Comparison of ENCODE assay signal across 15 cellular contexts in the genomic region with DNA sequence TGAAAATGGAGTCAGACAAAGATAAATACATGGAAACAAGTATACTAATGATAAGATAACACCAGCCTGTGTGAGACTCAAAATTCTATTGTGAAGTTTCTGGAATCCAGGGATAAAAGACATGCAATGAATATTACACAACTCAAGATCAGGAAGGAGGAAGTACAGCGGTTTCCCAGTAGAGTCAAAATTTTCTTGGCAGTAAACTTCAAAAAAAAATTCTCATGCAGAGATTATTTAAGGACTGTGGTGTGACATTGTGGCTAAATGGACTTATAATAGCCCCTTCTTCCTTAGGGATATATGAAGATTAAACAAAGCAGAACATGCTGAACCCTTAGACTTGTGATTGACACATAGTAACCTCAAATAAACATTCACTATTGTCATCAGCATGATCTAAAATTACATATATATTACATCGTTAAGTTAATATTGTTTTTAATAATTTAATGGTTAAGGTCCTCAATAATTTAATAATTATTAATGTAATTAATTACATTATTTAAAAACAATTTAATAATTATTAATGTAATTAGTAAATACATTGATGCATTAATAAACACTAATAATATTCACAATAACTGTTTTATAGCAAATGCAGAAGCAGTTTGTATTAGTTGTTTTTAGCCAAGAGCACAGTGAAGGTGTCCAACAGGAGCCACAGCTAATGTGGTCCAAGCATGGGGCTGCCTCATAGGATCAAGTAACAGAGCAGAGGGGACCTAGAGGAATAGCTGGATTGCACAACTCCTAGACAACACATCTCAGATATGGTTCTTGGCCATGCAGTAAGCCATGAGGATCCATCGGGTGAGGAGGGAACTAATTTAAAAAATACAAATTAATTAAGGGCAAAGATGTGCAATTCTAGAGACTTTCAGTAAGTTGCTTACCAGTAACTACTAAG.
A peak's percentile ranks its signal among the peaks of the same experiment; 100 is the strongest.
DNase-seq lines count a peak whose midpoint lies in the region; ATAC-seq, FAIRE-seq and TF ChIP-seq lines count a peak whose summit lies in the region.
"Had no signal": no experiment of that assay in that cellular context is flagged by ENCODE, and none has a peak within 500 bp of the region (broad histone marks: within the 10 kb centered on the region; RNA-seq: fewer than 3 reads in every experiment).

No MANE protein-coding gene starts in this region.

- H3K4me2 ChIP-seq in mammary epithelial cell (ENCODE audit: insufficient read depth, low read depth, low read length) (no peak overlapping the region), mesenchymal stem cell (ENCODE audit: low read length, poor library complexity, severe bottlenecking) (no peak overlapping the region)
- H3K4me2 ChIP-seq: smooth muscle cell had no signal

- H2BK12ac ChIP-seq in mesenchymal stem cell (ENCODE audit: low read length in 2 of 2): no peak overlapping the region

- no peaks in the 10 kb centered on the region for H3K27me3 Mint-ChIP-seq in MCF 10A (ENCODE audit: insufficient read depth, unreplicated experiment)
- H3K27me3 Mint-ChIP-seq: memory B cell; stimulated activated naive CD8-positive, alpha-beta T cell treated with anti-CD3 and anti-CD28 coated beads, Interleukin-15, Interleukin-2, amounts not matched to agents 100 ng/mL and 50 ng/mL, for 24 hours had no signal

- H3K9ac ChIP-seq in mammary epithelial cell (ENCODE audit: insufficient read depth, low read length) (no peak overlapping the region), adipocyte (ENCODE audit: low read length) (no peak overlapping the region), kidney (ENCODE audit: low read length in 2 of 2) (no peak overlapping the region), mesenchymal stem cell (ENCODE audit: low read length) (no peak overlapping the region)

- no peak overlapping the region for H2BK120ac ChIP-seq in mesenchymal stem cell (ENCODE audit: low read depth, low read length)

- H3K4me3 Mint-ChIP-seq in MCF 10A (ENCODE audit: unreplicated experiment): no peak overlapping the region
- H3K4me3 Mint-ChIP-seq: activated naive CD4-positive, alpha-beta T cell treated with anti-CD3 and anti-CD28 coated beads for 36 hours; endodermal cell; memory B cell; stimulated activated naive CD8-positive, alpha-beta T cell treated with anti-CD3 and anti-CD28 coated beads, Interleukin-15, Interleukin-2, amounts not matched to agents 100 ng/mL and 50 ng/mL, for 24 hours had no signal

- intact Hi-C loops in MCF 10A (cut with micrococcal nuclease): no loop called here
- intact Hi-C loops in mammary epithelial cell (cut with micrococcal nuclease): no loop called here
- intact Hi-C loops in kidney (cut with DNase I): no loop called here

- 63% methylated on average over 3 of the region's 3 CpGs for WGBS in mammary epithelial cell (ENCODE audit: low coverage, missing lambda C conversion rate)
- no CpG with 5 or more reads among the region's 3 CpGs for WGBS in mesenchymal stem cell

- CTCF ChIA-PET in MCF 10A (lab: Yijun Ruan, JAX): no interaction called here
- CTCF ChIA-PET in mammary epithelial cell (lab: Charles Lee; ENCODE audit: low non-redundant PET): no interaction called here
- CTCF ChIA-PET in GM10248 (lab: Yijun Ruan, JAX): interaction anchor here (0.6 to 1.0 kb wide), 2 partner anchors 30 to 347 kb away, joined by 3 to 4 read pairs; no protein-coding TSS in a partner anchor

- in situ Hi-C loops in mammary epithelial cell (cut with MboI; ENCODE audit: low sequenced_read_pairs in 2 of 2): no loop called here

- dilution Hi-C loops in mammary epithelial cell (cut with HindIII; ENCODE audit: low sequenced_read_pairs): no loop called here

- BruUV-seq in MCF 10A (replicated peaks; lab: Mats Ljungman, UMichigan) (no TSS peak), mammary epithelial cell (replicated peaks; lab: Mats Ljungman, UMichigan) (no TSS peak)

- FAIRE-seq in kidney (lab: Jason Lieb, UNC): peak; percentile 90
- FAIRE-seq: bronchial epithelial cell had no signal

- H3K4me3 ChIP-seq in mammary epithelial cell (replicated peaks in 1 of 3; ENCODE audit: insufficient read depth in 1 of 3, low read depth in 2 of 3, low read length in 3 of 3): no peak overlapping the region
- H3K4me3 ChIP-seq in adipocyte (ENCODE audit: low read length): peak overlapping the region; percentile 43
- no peak overlapping the region for H3K4me3 ChIP-seq in kidney (ENCODE audit: low read length in 2 of 2)
- H3K4me3 ChIP-seq in mesenchymal stem cell (ENCODE audit: insufficient read depth in 1 of 2, low read depth in 1 of 2, low read length in 2 of 2): no peak overlapping the region
- H3K4me3 ChIP-seq: HAP-1, smooth muscle cell had no signal

- H3K27ac ChIP-seq in mammary epithelial cell (ENCODE audit: insufficient read depth, low read depth, low read length) (no peak overlapping the region), kidney (ENCODE audit: low read depth in 2 of 2, low read length in 2 of 2) (no peak overlapping the region), mesenchymal stem cell (ENCODE audit: low read length, poor library complexity, severe bottlenecking) (no peak overlapping the region)

- H3K27me3 ChIP-seq in mammary epithelial cell (ENCODE audit: insufficient read depth, low read length) (peaks cover 2% of the 10 kb centered on the region), adipocyte (replicated peaks; ENCODE audit: control insufficient read depth, insufficient read depth, low read length) (no peaks in the 10 kb centered on the region), mesenchymal stem cell (ENCODE audit: control insufficient read depth in 1 of 2, insufficient read depth in 1 of 2, low read length in 2 of 2) (no peaks in the 10 kb centered on the region)

- H3K79me2 ChIP-seq in mammary epithelial cell (ENCODE audit: insufficient read depth, low read length): no peaks in the 10 kb centered on the region

- POLR2A ChIA-PET in MCF 10A (lab: Yijun Ruan, JAX): no interaction called here
- POLR2A ChIA-PET in GM10248 (lab: Yijun Ruan, JAX): no interaction called here

- H3K23ac ChIP-seq in mesenchymal stem cell (ENCODE audit: low read length in 2 of 2): no peak overlapping the region

- no peak overlapping the region for H2BK15ac ChIP-seq in mesenchymal stem cell (ENCODE audit: low read depth, poor library complexity, severe bottlenecking)

- H2AFZ ChIP-seq in mammary epithelial cell (ENCODE audit: low read depth, low read length) (no peak overlapping the region), mesenchymal stem cell (ENCODE audit: low read depth, low read length) (no peak overlapping the region)

- TF ChIP-seq CTCF in MCF 10A (IDR thresholded peaks at IDR 0.05; ENCODE audit: unreplicated experiment) (no peak), mammary epithelial cell (conservative IDR thresholded peaks at IDR 0.05 in 1 of 2, IDR thresholded peaks at IDR 0.05 in 1 of 2; ENCODE audit: extremely low read depth in 1 of 2, insufficient read depth in 1 of 2, low read depth in 1 of 2, low read length in 2 of 2) (no peak), kidney (IDR thresholded peaks at IDR 0.05; ENCODE audit: borderline replicate concordance, extremely low read depth, insufficient read depth) (no peak), GM10248 (IDR thresholded peaks at IDR 0.05; ENCODE audit: control extremely low read depth, extremely low read depth, low read depth, missing control alignments) (no peak)

- no peaks in the 10 kb centered on the region for H3K4me1 Mint-ChIP-seq in MCF 10A (ENCODE audit: insufficient read depth, unreplicated experiment)
- H3K4me1 Mint-ChIP-seq: endodermal cell, memory B cell had no signal

- H3K36me3 Mint-ChIP-seq in MCF 10A (ENCODE audit: insufficient read depth, unreplicated experiment): no peaks in the 10 kb centered on the region

- H3K14ac ChIP-seq in mesenchymal stem cell (ENCODE audit: low read length in 2 of 2): no peak overlapping the region

- ATAC-seq in GM18498 (IDR thresholded peaks at IDR 0.05; ENCODE audit: unreplicated experiment): no peak

- H4K91ac ChIP-seq in mesenchymal stem cell (ENCODE audit: low read length): no peak overlapping the region

- H3K36me3 ChIP-seq in mammary epithelial cell (ENCODE audit: insufficient read depth, low read length) (no peaks in the 10 kb centered on the region), adipocyte (ENCODE audit: control insufficient read depth, insufficient read depth, low read length, severe bottlenecking) (no peaks in the 10 kb centered on the region), kidney (ENCODE audit: control insufficient read depth in 1 of 2, insufficient read depth in 2 of 2, low read length in 2 of 2) (no peaks in the 10 kb centered on the region), mesenchymal stem cell (ENCODE audit: control insufficient read depth in 1 of 2, insufficient read depth in 2 of 2, low read depth in 1 of 2, low read length in 2 of 2) (no peaks in the 10 kb centered on the region)
- H3K36me3 ChIP-seq: HAP-1 had no signal

- H3K4me1 ChIP-seq in mammary epithelial cell (ENCODE audit: insufficient read depth, low read length) (peaks cover 3% of the 10 kb centered on the region), adipocyte (ENCODE audit: control insufficient read depth, insufficient read depth, low read length) (peaks cover 15% of the 10 kb centered on the region), kidney (ENCODE audit: control insufficient read depth in 1 of 2, insufficient read depth in 1 of 2, low read depth in 1 of 2, low read length in 2 of 2) (no peaks in the 10 kb centered on the region), mesenchymal stem cell (ENCODE audit: control insufficient read depth, insufficient read depth, low read depth, low read length) (no peaks in the 10 kb centered on the region)
- H3K4me1 ChIP-seq: HAP-1 had no signal

- H4K8ac ChIP-seq in mesenchymal stem cell (ENCODE audit: low read length): no peak overlapping the region

- H4K20me1 ChIP-seq in mammary epithelial cell (ENCODE audit: insufficient read depth, low read length): no peaks in the 10 kb centered on the region

- H3K9me3 ChIP-seq in mammary epithelial cell (replicated peaks; ENCODE audit: insufficient read depth, low read length) (no peaks in the 10 kb centered on the region), adipocyte (ENCODE audit: control insufficient read depth, low read length) (no peaks in the 10 kb centered on the region), kidney (ENCODE audit: control insufficient read depth in 1 of 2, low read length in 2 of 2) (no peaks in the 10 kb centered on the region), mesenchymal stem cell (ENCODE audit: control insufficient read depth, low read length) (no peaks in the 10 kb centered on the region)
- H3K9me3 ChIP-seq: HAP-1 had no signal

- H2BK5ac ChIP-seq in mesenchymal stem cell (ENCODE audit: low read depth, low read length, poor library complexity, severe bottlenecking): no peak overlapping the region

- no peak overlapping the region for H3K27ac Mint-ChIP-seq in MCF 10A (ENCODE audit: low read depth, unreplicated experiment)
- H3K27ac Mint-ChIP-seq: activated naive CD4-positive, alpha-beta T cell treated with anti-CD3 and anti-CD28 coated beads for 36 hours; endodermal cell; memory B cell; stimulated activated naive CD8-positive, alpha-beta T cell treated with anti-CD3 and anti-CD28 coated beads, Interleukin-15, Interleukin-2, amounts not matched to agents 100 ng/mL and 50 ng/mL, for 24 hours had no signal

- H3K4ac ChIP-seq in mesenchymal stem cell (ENCODE audit: low read depth in 1 of 2, low read length in 2 of 2): no peak overlapping the region

- no peak overlapping the region for H2AK5ac ChIP-seq in mesenchymal stem cell (ENCODE audit: low read length, severe bottlenecking)

- H3K9me3 Mint-ChIP-seq in MCF 10A (ENCODE audit: unreplicated experiment): no peaks in the 10 kb centered on the region
- H3K9me3 Mint-ChIP-seq: activated naive CD4-positive, alpha-beta T cell treated with anti-CD3 and anti-CD28 coated beads for 36 hours; endodermal cell; memory B cell; stimulated activated naive CD8-positive, alpha-beta T cell treated with anti-CD3 and anti-CD28 coated beads, Interleukin-15, Interleukin-2, amounts not matched to agents 100 ng/mL and 50 ng/mL, for 24 hours had no signal

- DNase-seq in MCF 10A (ENCODE audit: unreplicated experiment) (peak; percentile 17), mammary epithelial cell (no peak), adipocyte (ENCODE audit: low read depth) (no peak), kidney (no peak), GM10248 (ENCODE audit: extremely low spot score) (no peak), mesenchymal stem cell (no peak)
- no peak for DNase-seq in stimulated activated CD4-positive, alpha-beta T cell treated with anti-CD3 and anti-CD28 coated beads, Interleukin-4, amount 100 ng/mL, for 24 hours
- DNase-seq: activated naive CD4-positive, alpha-beta T cell treated with anti-CD3 and anti-CD28 coated beads for 36 hours; endodermal cell had no signal

- no peak overlapping the region for H3K18ac ChIP-seq in mesenchymal stem cell (ENCODE audit: low read depth in 1 of 2, low read length in 2 of 2)

- H3K79me1 ChIP-seq in mesenchymal stem cell (replicated peaks; ENCODE audit: low read length, poor library complexity, severe bottlenecking): no peaks in the 10 kb centered on the region
